In the genomic region with DNA sequence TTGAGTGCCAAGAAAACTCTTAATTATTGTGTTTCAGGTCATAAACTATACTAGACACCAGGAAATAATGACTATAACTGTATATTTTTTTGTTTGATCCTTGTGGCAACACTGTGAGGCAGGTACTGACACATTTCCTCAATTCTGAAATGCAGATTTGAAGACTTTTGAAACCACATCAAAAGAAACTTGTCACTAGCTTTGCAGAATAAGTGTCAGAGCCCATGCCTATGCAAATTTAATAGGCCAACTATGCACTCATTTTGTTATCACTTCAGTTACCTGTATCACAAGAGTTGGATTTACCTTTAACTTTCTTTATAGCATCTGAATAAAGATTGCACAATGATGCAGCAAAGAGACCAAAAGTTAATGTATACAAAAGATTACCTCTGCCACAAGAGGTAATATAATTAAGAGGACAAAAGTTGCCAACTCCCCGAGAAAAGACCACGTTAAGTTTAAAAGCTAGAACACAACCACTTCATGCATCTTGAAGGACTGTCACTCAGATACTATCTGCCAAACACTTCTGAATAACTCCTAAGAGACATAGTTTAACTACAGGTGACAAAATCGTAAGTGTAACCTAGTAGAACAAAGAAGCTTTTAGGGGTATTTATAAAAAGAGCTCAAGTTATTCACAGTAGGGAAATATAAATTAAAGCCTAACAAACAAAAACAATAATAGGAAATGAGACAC, we compare ENCODE assay signal across 10 cellular contexts.
A peak's percentile ranks its signal among the peaks of the same experiment; 100 is the strongest.
DNase-seq lines count a peak whose midpoint lies in the region; ATAC-seq and TF ChIP-seq lines count a peak whose summit lies in the region.
"Had no signal": no experiment of that assay in that cellular context is flagged by ENCODE, and none has a peak within 500 bp of the region (broad histone marks: within the 10 kb centered on the region; RNA-seq: fewer than 3 reads in every experiment).

No MANE protein-coding gene starts in this region.

- H3K36me3 Mint-ChIP-seq in activated naive CD8-positive, alpha-beta T cell treated with anti-CD3 and anti-CD28 coated beads for 36 hours, result peaks cover 7% of the 10 kb centered on the region
- H3K36me3 Mint-ChIP-seq in osteocyte (ENCODE audit: unreplicated experiment), result peaks cover 3% of the 10 kb centered on the region

- TF ChIP-seq CTCF in osteocyte (IDR thresholded peaks at IDR 0.05), result no peak

- peak overlapping the region; percentile 36 for H3K27ac Mint-ChIP-seq in activated naive CD8-positive, alpha-beta T cell treated with anti-CD3 and anti-CD28 coated beads for 36 hours
- H3K27ac Mint-ChIP-seq in osteocyte (ENCODE audit: unreplicated experiment), result no peak overlapping the region

- peaks cover 26% of the 10 kb centered on the region for H3K4me1 Mint-ChIP-seq in activated naive CD8-positive, alpha-beta T cell treated with anti-CD3 and anti-CD28 coated beads for 36 hours
- H3K4me1 Mint-ChIP-seq in osteocyte (ENCODE audit: unreplicated experiment), result peaks cover 6% of the 10 kb centered on the region

- H3K27me3 Mint-ChIP-seq in activated naive CD8-positive, alpha-beta T cell treated with anti-CD3 and anti-CD28 coated beads for 36 hours, result no peaks in the 10 kb centered on the region
- H3K27me3 Mint-ChIP-seq in osteocyte (ENCODE audit: unreplicated experiment), result no peaks in the 10 kb centered on the region

- ATAC-seq in GM18502 (IDR thresholded peaks at IDR 0.05; ENCODE audit: poor library complexity, unreplicated experiment) (peak; percentile 93), GM19463 (IDR thresholded peaks at IDR 0.05; ENCODE audit: unreplicated experiment) (peak; percentile 83), HG03108 (IDR thresholded peaks at IDR 0.05; ENCODE audit: unreplicated experiment) (peak; percentile 95)

- H3K9me3 Mint-ChIP-seq in activated naive CD8-positive, alpha-beta T cell treated with anti-CD3 and anti-CD28 coated beads for 36 hours, result peaks cover 3% of the 10 kb centered on the region
- peaks cover 6% of the 10 kb centered on the region for H3K9me3 Mint-ChIP-seq in osteocyte (ENCODE audit: unreplicated experiment)

- no peak for DNase-seq in activated naive CD8-positive, alpha-beta T cell treated with anti-CD3 and anti-CD28 coated beads for 36 hours
- no peak for DNase-seq in D341Med (ENCODE audit: low spot score)
- no peak for DNase-seq in osteocyte (ENCODE audit: extremely low spot score, unreplicated experiment)
- DNase-seq in Kasumi-1 (lab: John Stamatoyannopoulos, UW), result no peak
- no peak for DNase-seq in dedifferentiated amniotic fluid mesenchymal stem cell (ENCODE audit: extremely low spot score)
- DNase-seq: NCI-H2081 treated with DMSO at 0.1 percent for 48 hours, uterus had no signal

- no peak overlapping the region for H3K4me3 Mint-ChIP-seq in activated naive CD8-positive, alpha-beta T cell treated with anti-CD3 and anti-CD28 coated beads for 36 hours
- H3K4me3 Mint-ChIP-seq in osteocyte (ENCODE audit: unreplicated experiment), result no peak overlapping the region
